ENCODE assay signal across 1 cellular context in the genomic region with DNA sequence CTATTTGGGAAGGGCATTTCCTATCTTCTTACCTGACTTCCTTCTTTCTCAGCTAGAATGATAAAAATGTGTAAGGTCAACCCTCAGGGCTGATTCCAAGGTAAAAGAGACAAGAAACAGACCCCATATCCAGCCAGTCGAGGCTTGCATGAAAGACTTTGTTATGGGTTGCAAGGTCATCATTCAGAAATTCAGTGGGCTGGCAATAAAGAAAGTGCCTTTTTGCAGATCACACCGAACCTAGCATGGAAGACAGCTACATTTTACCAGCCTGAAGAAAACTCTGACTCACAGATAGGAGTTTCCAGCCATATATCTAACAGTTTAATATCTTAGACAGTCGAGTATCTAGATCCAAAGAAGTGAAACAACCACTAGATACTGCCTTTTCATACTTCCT.
TF ChIP-seq lines count a peak whose summit lies in the region.

No MANE protein-coding gene starts in this region.

TF ChIP-seq in HepG2, 621 proteins besides CTCF, POLR2A, EP300 and RAD21 (continued from another document):
- TF ChIP-seq, protein P1, sequence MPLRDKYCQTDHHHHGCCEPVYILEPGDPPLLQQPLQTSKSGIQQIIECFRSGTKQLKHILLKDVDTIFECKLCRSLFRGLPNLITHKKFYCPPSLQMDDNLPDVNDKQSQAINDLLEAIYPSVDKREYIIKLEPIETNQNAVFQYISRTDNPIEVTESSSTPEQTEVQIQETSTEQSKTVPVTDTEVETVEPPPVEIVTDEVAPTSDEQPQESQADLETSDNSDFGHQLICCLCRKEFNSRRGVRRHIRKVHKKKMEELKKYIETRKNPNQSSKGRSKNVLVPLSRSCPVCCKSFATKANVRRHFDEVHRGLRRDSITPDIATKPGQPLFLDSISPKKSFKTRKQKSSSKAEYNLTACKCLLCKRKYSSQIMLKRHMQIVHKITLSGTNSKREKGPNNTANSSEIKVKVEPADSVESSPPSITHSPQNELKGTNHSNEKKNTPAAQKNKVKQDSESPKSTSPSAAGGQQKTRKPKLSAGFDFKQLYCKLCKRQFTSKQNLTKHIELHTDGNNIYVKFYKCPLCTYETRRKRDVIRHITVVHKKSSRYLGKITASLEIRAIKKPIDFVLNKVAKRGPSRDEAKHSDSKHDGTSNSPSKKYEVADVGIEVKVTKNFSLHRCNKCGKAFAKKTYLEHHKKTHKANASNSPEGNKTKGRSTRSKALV (CRISPR knock-in tag; IDR thresholded peaks at IDR 0.05), result no peak
- TF ChIP-seq ZNF614 (CRISPR knock-in tag; IDR thresholded peaks at IDR 0.05; ENCODE audit: borderline replicate concordance), result no peak
- no peak for TF ChIP-seq ZNF547 (CRISPR knock-in tag; IDR thresholded peaks at IDR 0.05)
- no peak for TF ChIP-seq ZSCAN25 (CRISPR knock-in tag; IDR thresholded peaks at IDR 0.05)
- TF ChIP-seq ZNF660 (CRISPR knock-in tag; IDR thresholded peaks at IDR 0.05; ENCODE audit: borderline replicate concordance, low read depth), result no peak
- TF ChIP-seq ZSCAN30 (CRISPR knock-in tag; IDR thresholded peaks at IDR 0.05), result no peak
- TF ChIP-seq PHF8 (CRISPR knock-in tag; IDR thresholded peaks at IDR 0.05), result no peak
- TF ChIP-seq, protein P2, sequence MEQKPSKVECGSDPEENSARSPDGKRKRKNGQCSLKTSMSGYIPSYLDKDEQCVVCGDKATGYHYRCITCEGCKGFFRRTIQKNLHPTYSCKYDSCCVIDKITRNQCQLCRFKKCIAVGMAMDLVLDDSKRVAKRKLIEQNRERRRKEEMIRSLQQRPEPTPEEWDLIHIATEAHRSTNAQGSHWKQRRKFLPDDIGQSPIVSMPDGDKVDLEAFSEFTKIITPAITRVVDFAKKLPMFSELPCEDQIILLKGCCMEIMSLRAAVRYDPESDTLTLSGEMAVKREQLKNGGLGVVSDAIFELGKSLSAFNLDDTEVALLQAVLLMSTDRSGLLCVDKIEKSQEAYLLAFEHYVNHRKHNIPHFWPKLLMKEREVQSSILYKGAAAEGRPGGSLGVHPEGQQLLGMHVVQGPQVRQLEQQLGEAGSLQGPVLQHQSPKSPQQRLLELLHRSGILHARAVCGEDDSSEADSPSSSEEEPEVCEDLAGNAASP (CRISPR knock-in tag; IDR thresholded peaks at IDR 0.05; ENCODE audit: borderline replicate concordance), result no peak
- TF ChIP-seq ZNF143 (CRISPR knock-in tag; IDR thresholded peaks at IDR 0.05), result no peak
